In genomic region chr20:47785900-47786762, GRCh38 we compare ENCODE assay signal across 8 cellular contexts. TPM values are rescaled to one million over a fixed set of nuclear protein-coding genes. Genes with fewer than 3 reads are reported as not detected.
A peak's percentile ranks its signal among the peaks of the same experiment; 100 is the strongest.
DNase-seq lines count a peak whose midpoint lies in the region; ATAC-seq and TF ChIP-seq lines count a peak whose summit lies in the region.

No MANE protein-coding gene starts in this region.

- peaks cover 11% of the 10 kb centered on the region for H3K4me1 Mint-ChIP-seq in activated CD4-positive, alpha-beta memory T cell treated with anti-CD3 and anti-CD28 coated beads for 36 hours (ENCODE audit: low read depth)

- DNase-seq in NCI-H187 (lab: John Stamatoyannopoulos, UW) (peak; percentile 35 to 65), NCI-H187 treated with DMSO at 0.1 percent for 48 hours (lab: John Stamatoyannopoulos, UW) (no peak), MG63 (peak; percentile 66), fibroblast of peridontal ligament (ENCODE audit: extremely low read depth) (peak; percentile 85), upper lobe of right lung (no peak)
- DNase-seq in activated CD4-positive, alpha-beta memory T cell treated with anti-CD3 and anti-CD28 coated beads for 36 hours: peak; percentile 43

- peaks cover 27% of the 10 kb centered on the region for H3K27me3 ChIP-seq in MG63
- H3K27me3 ChIP-seq in mucosa of stomach (ENCODE audit: control insufficient read depth, insufficient read depth, low read length): no peaks in the 10 kb centered on the region
- H3K27me3 ChIP-seq in upper lobe of right lung: peaks cover 16% of the 10 kb centered on the region

- H3K4me3 ChIP-seq in MG63 (peak overlapping the region; percentile 29), mucosa of stomach (ENCODE audit: low read length) (peak overlapping the region; percentile 70), upper lobe of right lung (peak overlapping the region; percentile 54)

- peaks cover 51% of the 10 kb centered on the region for H3K27me3 Mint-ChIP-seq in activated CD4-positive, alpha-beta memory T cell treated with anti-CD3 and anti-CD28 coated beads for 36 hours

- H3K9me3 ChIP-seq in MG63 (no peaks in the 10 kb centered on the region), mucosa of stomach (ENCODE audit: control insufficient read depth, low read length) (no peaks in the 10 kb centered on the region), upper lobe of right lung (no peaks in the 10 kb centered on the region)

- H3K36me3 ChIP-seq in MG63 (no peaks in the 10 kb centered on the region), mucosa of stomach (ENCODE audit: control insufficient read depth, insufficient read depth, low read length) (no peaks in the 10 kb centered on the region), upper lobe of right lung (no peaks in the 10 kb centered on the region)

- H3K27ac Mint-ChIP-seq in activated CD4-positive, alpha-beta memory T cell treated with anti-CD3 and anti-CD28 coated beads for 36 hours: no peak overlapping the region

- H3K9ac ChIP-seq in mucosa of stomach (ENCODE audit: low read length): peak overlapping the region; percentile 64

- H3K4me1 ChIP-seq in mucosa of stomach (ENCODE audit: control insufficient read depth, insufficient read depth, low read length) (peaks cover 25% of the 10 kb centered on the region), upper lobe of right lung (peaks cover 19% of the 10 kb centered on the region)

- peak; percentile 58 for TF ChIP-seq CTCF in upper lobe of right lung (IDR thresholded peaks at IDR 0.05)

- H3K4me3 Mint-ChIP-seq in activated CD4-positive, alpha-beta memory T cell treated with anti-CD3 and anti-CD28 coated beads for 36 hours: peak overlapping the region; percentile 64

- no peaks in the 10 kb centered on the region for H3K36me3 Mint-ChIP-seq in activated CD4-positive, alpha-beta memory T cell treated with anti-CD3 and anti-CD28 coated beads for 36 hours

- H3K27ac ChIP-seq in upper lobe of right lung: peak overlapping the region; percentile 71

- no peaks in the 10 kb centered on the region for H3K9me3 Mint-ChIP-seq in activated CD4-positive, alpha-beta memory T cell treated with anti-CD3 and anti-CD28 coated beads for 36 hours

- intact Hi-C loops in activated CD4-positive, alpha-beta memory T cell treated with anti-CD3 and anti-CD28 coated beads for 36 hours (cut with micrococcal nuclease): loop anchor here (1.0 kb wide), 1 partner anchor 834 kb away; no protein-coding TSS in a partner anchor
- intact Hi-C loops in upper lobe of right lung (cut with DNase I): loop anchor here (10.0 kb wide), 1 partner anchor 849 kb away; no protein-coding TSS in a partner anchor

- peak; percentile 81 for ATAC-seq in upper lobe of right lung
- ATAC-seq in HG02973 (IDR thresholded peaks at IDR 0.05; ENCODE audit: unreplicated experiment): no peak

- POLR2A ChIA-PET in activated CD4-positive, alpha-beta memory T cell treated with anti-CD3 and anti-CD28 coated beads for 36 hours (lab: Charles Lee): no interaction called here

- CTCF ChIA-PET in activated CD4-positive, alpha-beta memory T cell treated with anti-CD3 and anti-CD28 coated beads for 36 hours (lab: Charles Lee): interaction anchor here (1.6 kb wide), 2 partner anchors 92 to 834 kb away, joined by 4 to 6 read pairs; no protein-coding TSS in a partner anchor

RNA-seq across cellular contexts. Expression of gene SULF2, which starts 0.8 kb away (rescaled TPM):
- total RNA-seq in MG63 (2014; rRNA removed; shearing (Covaris generic); ENCODE audit: low replicate concordance): 0.20 and 2.0 TPM in 2 replicates
- under 1 TPM; 0.17 to 0.34 TPM for total RNA-seq in activated CD4-positive, alpha-beta memory T cell treated with anti-CD3 and anti-CD28 coated beads for 36 hours
- 52.8 TPM for total RNA-seq in upper lobe of right lung

Comparison
In these comparisons a context has a peak if more than half of its experiments do, and no peak if none do; other contexts are left out.
1. DNase-seq: peak in NCI-H187 (2 of 2), MG63 (single experiment), activated CD4-positive, alpha-beta memory T cell treated with anti-CD3 and anti-CD28 coated beads for 36 hours (single experiment) and fibroblast of peridontal ligament (single experiment); none in NCI-H187 treated with DMSO at 0.1 percent for 48 hours (single experiment) and upper lobe of right lung (single experiment).
2. RNA of gene SULF2, which starts 0.8 kb away (total RNA-seq): 52.8 TPM in upper lobe of right lung (single experiment); 0.17 to 0.34 TPM in activated CD4-positive, alpha-beta memory T cell treated with anti-CD3 and anti-CD28 coated beads for 36 hours and 0.20 to 2.0 TPM in MG63; every median in the first group is over 10 times any median in the second.
3. Peak in every context shown above with its lines, with median percentiles within 50 percentile points of each other: H3K4me3 ChIP-seq.